ENCODE assay signal across 8 cellular contexts in the genomic region with DNA sequence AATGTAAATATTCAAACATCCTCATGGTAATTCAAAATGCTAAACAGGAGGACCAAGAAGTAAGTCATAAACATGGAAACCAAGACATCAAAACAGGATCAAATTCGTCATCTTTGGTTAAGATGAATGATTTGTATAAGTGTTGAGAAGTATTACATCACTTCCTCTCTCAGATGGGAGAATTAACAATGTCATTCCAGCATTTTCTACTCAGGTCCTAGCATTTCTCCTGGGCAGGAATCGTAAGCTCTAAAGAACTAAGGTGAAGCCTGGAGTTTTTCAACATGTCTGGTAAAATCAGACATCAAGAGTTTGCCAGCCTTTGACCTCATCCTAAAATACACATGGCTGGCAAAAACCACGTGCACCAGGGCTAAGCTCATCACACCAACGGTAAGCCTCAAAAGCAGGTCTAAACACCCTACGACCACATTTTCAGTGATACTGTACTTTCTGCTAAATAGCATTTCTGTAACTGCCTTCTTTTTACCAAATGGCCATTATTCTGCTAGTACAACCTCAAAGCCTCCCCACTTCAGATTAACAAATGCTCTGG. TPM values are rescaled to one million over a fixed set of nuclear protein-coding genes. Genes with fewer than 3 reads are reported as not detected.
A peak's percentile ranks its signal among the peaks of the same experiment; 100 is the strongest.
DNase-seq lines count a peak whose midpoint lies in the region; ATAC-seq and TF ChIP-seq lines count a peak whose summit lies in the region.

No MANE protein-coding gene starts in this region.

- H3K9me3 ChIP-seq in cardiac muscle cell (ENCODE audit: low read depth) (no peaks in the 10 kb centered on the region), liver (ENCODE audit: control insufficient read depth in 4 of 4, low read length in 3 of 4) (no peaks in the 10 kb centered on the region), upper lobe of right lung (no peaks in the 10 kb centered on the region)

- H3K36me3 Mint-ChIP-seq in activated naive CD8-positive, alpha-beta T cell treated with anti-CD3 and anti-CD28 coated beads for 36 hours, result peaks cover 51% of the 10 kb centered on the region

- H3K4me1 ChIP-seq in cardiac muscle cell (ENCODE audit: low read depth), result peaks cover 77% of the 10 kb centered on the region
- peaks cover 10 to 65% (median 45%) of the 10 kb centered on the region in 4 donors for H3K4me1 ChIP-seq in liver (ENCODE audit: control insufficient read depth in 4 of 4, insufficient read depth in 4 of 4, low read length in 3 of 4)
- peaks cover 74% of the 10 kb centered on the region for H3K4me1 ChIP-seq in upper lobe of right lung

- TF ChIP-seq CTCF in cardiac muscle cell (IDR thresholded peaks at IDR 0.05; ENCODE audit: low read depth, low read length) (no peak), liver (IDR thresholded peaks at IDR 0.05; ENCODE audit: low read depth, low read length, missing input control) (no peak), upper lobe of right lung (IDR thresholded peaks at IDR 0.05) (no peak)

- ATAC-seq in left cardiac atrium (no peak), upper lobe of right lung (no peak), GM21737 (IDR thresholded peaks at IDR 0.05; ENCODE audit: unreplicated experiment) (no peak)

- H3K27me3 Mint-ChIP-seq in activated naive CD8-positive, alpha-beta T cell treated with anti-CD3 and anti-CD28 coated beads for 36 hours, result no peaks in the 10 kb centered on the region

- no peak overlapping the region for H3K9ac ChIP-seq in liver (ENCODE audit: low read depth in 1 of 2, low read length in 2 of 2)

- H3K4me1 Mint-ChIP-seq in activated naive CD8-positive, alpha-beta T cell treated with anti-CD3 and anti-CD28 coated beads for 36 hours, result peaks cover 87% of the 10 kb centered on the region

- no peak for TF ChIP-seq RAD21 in liver (IDR thresholded peaks at IDR 0.05)

- H3K27me3 ChIP-seq in cardiac muscle cell (no peaks in the 10 kb centered on the region), liver (ENCODE audit: control insufficient read depth in 4 of 4, insufficient read depth in 4 of 4, low read length in 3 of 4) (no peaks in the 10 kb centered on the region), upper lobe of right lung (no peaks in the 10 kb centered on the region)

- peaks cover 1% of the 10 kb centered on the region for H3K9me3 Mint-ChIP-seq in activated naive CD8-positive, alpha-beta T cell treated with anti-CD3 and anti-CD28 coated beads for 36 hours

- H3K27ac ChIP-seq in cardiac muscle cell (peak overlapping the region; percentile 95), liver (ENCODE audit: low read depth in 1 of 2, low read length in 2 of 2) (peak overlapping the region; percentile 14 to 36), upper lobe of right lung (peak overlapping the region; percentile 52)

- no peak overlapping the region for H3K4me3 ChIP-seq in cardiac muscle cell
- no peak overlapping the region for H3K4me3 ChIP-seq in liver (ENCODE audit: low read depth in 1 of 3, low read length in 3 of 3)
- H3K4me3 ChIP-seq in upper lobe of right lung, result no peak overlapping the region

- DNase-seq in cardiac muscle cell (ENCODE audit: low read depth in 1 of 2, low spot score in 1 of 2) (no peak), left cardiac atrium (no peak), upper lobe of right lung (no peak), putamen (ENCODE audit: low spot score) (no peak), islet precursor cell (no peak)
- no peak for DNase-seq in activated naive CD8-positive, alpha-beta T cell treated with anti-CD3 and anti-CD28 coated beads for 36 hours

- WGBS in liver, result 57% methylated on average over 5 of the region's 5 CpGs

- peak overlapping the region; percentile 97 for H3K27ac Mint-ChIP-seq in activated naive CD8-positive, alpha-beta T cell treated with anti-CD3 and anti-CD28 coated beads for 36 hours

- peak overlapping the region; percentile 73 for H3K4me3 Mint-ChIP-seq in activated naive CD8-positive, alpha-beta T cell treated with anti-CD3 and anti-CD28 coated beads for 36 hours

- H3K36me3 ChIP-seq in cardiac muscle cell, result no peaks in the 10 kb centered on the region
- peaks cover 0 to 4% (median 0%) of the 10 kb centered on the region in 4 donors for H3K36me3 ChIP-seq in liver (ENCODE audit: control insufficient read depth in 4 of 4, insufficient read depth in 3 of 4, low read depth in 1 of 4, low read length in 3 of 4)
- H3K36me3 ChIP-seq in upper lobe of right lung, result peaks cover 2% of the 10 kb centered on the region

- intact Hi-C loops in left cardiac atrium (cut with DNase I), result loop anchor here in 1 of 2 donors (5.0 kb wide), 1 partner anchor 41 kb away; the partner anchor contains the start of gene CAPS
- intact Hi-C loops in upper lobe of right lung (cut with DNase I), result no loop called here

TF ChIP-seq in liver, 16 proteins besides CTCF, POLR2A, EP300 and RAD21:
- TF ChIP-seq FOXA2 (IDR thresholded peaks at IDR 0.05), result peak; percentile 41
- peak; percentile 38 for TF ChIP-seq YY1 (IDR thresholded peaks at IDR 0.05)
- TF ChIP-seq ZBTB33 (IDR thresholded peaks at IDR 0.05), result no peak
- TF ChIP-seq HNF4G (IDR thresholded peaks at IDR 0.05), result no peak
- TF ChIP-seq TAF1 (conservative IDR thresholded peaks at IDR 0.05), result no peak
- TF ChIP-seq FOXA1 (IDR thresholded peaks at IDR 0.05), result peak; percentile 25
- TF ChIP-seq, protein P1, sequence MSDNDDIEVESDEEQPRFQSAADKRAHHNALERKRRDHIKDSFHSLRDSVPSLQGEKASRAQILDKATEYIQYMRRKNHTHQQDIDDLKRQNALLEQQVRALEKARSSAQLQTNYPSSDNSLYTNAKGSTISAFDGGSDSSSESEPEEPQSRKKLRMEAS (IDR thresholded peaks at IDR 0.05), result peak; percentile 78
- no peak for TF ChIP-seq NR2F2 (IDR thresholded peaks at IDR 0.05)
- TF ChIP-seq, protein P2, sequence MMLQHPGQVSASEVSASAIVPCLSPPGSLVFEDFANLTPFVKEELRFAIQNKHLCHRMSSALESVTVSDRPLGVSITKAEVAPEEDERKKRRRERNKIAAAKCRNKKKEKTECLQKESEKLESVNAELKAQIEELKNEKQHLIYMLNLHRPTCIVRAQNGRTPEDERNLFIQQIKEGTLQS (IDR thresholded peaks at IDR 0.05), result no peak
- TF ChIP-seq HNF4A (conservative IDR thresholded peaks at IDR 0.05), result peak; percentile 11 to 25
- peak in 1 of 2 donors; percentile 8 for TF ChIP-seq RXRA (IDR thresholded peaks at IDR 0.05)
- no peak for TF ChIP-seq GABPA (IDR thresholded peaks at IDR 0.05 in 1 of 2, conservative IDR thresholded peaks at IDR 0.05 in 1 of 2)
- TF ChIP-seq SP1 (IDR thresholded peaks at IDR 0.05), result no peak

RNA-seq across cellular contexts. Expression of gene RANBP3, which starts 24.8 kb away (rescaled TPM):
- total RNA-seq in cardiac muscle cell, result 102 and 108 TPM in 2 replicates
- polyA plus RNA-seq in cardiac muscle cell, result 17.7 and 18.3 TPM in 2 replicates
- total RNA-seq in left cardiac atrium, result 10 to 100 TPM; 44.7 to 52.7 TPM
- 100 to 1,000 TPM in 1 of 2 experiments, 10 to 100 TPM in 1; 94.0 to 109 TPM for total RNA-seq in activated naive CD8-positive, alpha-beta T cell treated with anti-CD3 and anti-CD28 coated beads for 36 hours
- 10 to 100 TPM; 20.2 to 23.3 TPM for total RNA-seq in liver
- polyA plus RNA-seq in liver, result 10 to 100 TPM in 1 of 2 donors, 1 to 10 TPM in 1; 10.0 to 21.2 TPM
- total RNA-seq in upper lobe of right lung, result 65.5 TPM

RNA-seq across cellular contexts. Expression of gene CAPS, which starts 39.1 kb away (rescaled TPM):
- 14.4 and 23.6 TPM in 2 replicates for total RNA-seq in cardiac muscle cell
- 14.1 and 17.7 TPM in 2 replicates for polyA plus RNA-seq in cardiac muscle cell
- 1 to 10 TPM; 6.6 to 6.9 TPM for total RNA-seq in left cardiac atrium
- total RNA-seq in activated naive CD8-positive, alpha-beta T cell treated with anti-CD3 and anti-CD28 coated beads for 36 hours, result 1 to 10 TPM; 1.9 to 2.6 TPM
- total RNA-seq in liver, result 1 to 10 TPM; 2.1 to 4.2 TPM
- 10 to 100 TPM in 1 of 2 donors, 1 to 10 TPM in 1; 2.8 to 11.4 TPM for polyA plus RNA-seq in liver
- total RNA-seq in upper lobe of right lung, result 12.5 TPM

RNA-seq across cellular contexts. Expression of gene VMAC, which starts 48.4 kb away (rescaled TPM):
- 13.0 and 23.1 TPM in 2 replicates for total RNA-seq in cardiac muscle cell
- polyA plus RNA-seq in cardiac muscle cell, result 3.9 and 6.2 TPM in 2 replicates
- 1 to 10 TPM; 1.9 to 3.3 TPM for total RNA-seq in left cardiac atrium
- 1 to 10 TPM; 1.4 to 1.9 TPM for total RNA-seq in activated naive CD8-positive, alpha-beta T cell treated with anti-CD3 and anti-CD28 coated beads for 36 hours
- 1 to 10 TPM; 3.6 to 7.7 TPM for total RNA-seq in liver
- polyA plus RNA-seq in liver, result 1 to 10 TPM; 1.2 to 1.6 TPM
- total RNA-seq in upper lobe of right lung, result 6.8 TPM

RNA-seq across cellular contexts. Expression of gene NDUFA11, which starts 49.5 kb away (rescaled TPM):
- total RNA-seq in cardiac muscle cell (295 and 485 TPM in 2 replicates), left cardiac atrium (100 to 1,000 TPM; 503 to 537 TPM), liver (100 to 1,000 TPM; 127 to 134 TPM), upper lobe of right lung (134 TPM)
- polyA plus RNA-seq in cardiac muscle cell (738 and 760 TPM in 2 replicates), liver (100 to 1,000 TPM; 319 to 394 TPM)
- total RNA-seq in activated naive CD8-positive, alpha-beta T cell treated with anti-CD3 and anti-CD28 coated beads for 36 hours, result 100 to 1,000 TPM; 244 to 255 TPM

Comparison
In these comparisons a context has a peak if more than half of its experiments do, and no peak if none do; other contexts are left out.
1. H3K27ac ChIP-seq: peak in every context shown above with its lines; median percentile 95 in cardiac muscle cell; 52 in upper lobe of right lung; 25 in liver.